ENCODE assay signal across 18 cellular contexts in genomic region chr2:129117427-129117826, GRCh38.
"Had no signal": no experiment of that assay in that cellular context is flagged by ENCODE, and none has a peak within 500 bp of the region (broad histone marks: within the 10 kb centered on the region; RNA-seq: fewer than 3 reads in every experiment).

No MANE protein-coding gene starts in this region.

- DNase-seq: activated B cell treated with CpG ODN at 0.5 μM for 24 hours; activated CD4-positive, alpha-beta memory T cell treated with anti-CD3 and anti-CD28 coated beads, Interleukin-2, amount 10 ng/mL, durations not matched to agents 7 days and 5 days; activated CD4-positive, alpha-beta T cell treated with anti-CD3 and anti-CD28 coated beads for 4 hours; activated CD8-positive, alpha-beta memory T cell treated with anti-CD3 and anti-CD28 coated beads, Interleukin-2, amount 10 ng/mL, durations not matched to agents 7 days and 5 days; activated naive CD4-positive, alpha-beta T cell; activated naive CD8-positive, alpha-beta T cell treated with anti-CD3 and anti-CD28 coated beads for 36 hours; amniotic stem cell; dorsolateral prefrontal cortex; endodermal cell; foreskin keratinocyte; left ventricle myocardium superior; naive thymus-derived CD4-positive, alpha-beta T cell; ovary; stimulated activated naive CD8-positive, alpha-beta T cell treated with anti-CD3 and anti-CD28 coated beads, Interleukin-15, Interleukin-2, amounts not matched to agents 100 U/mL and 50 U/mL, for 24 hours; T-cell had no signal

- H3K4me1 ChIP-seq: foreskin keratinocyte had no signal

- H3K27me3 ChIP-seq: dorsolateral prefrontal cortex, foreskin keratinocyte, ovary had no signal

- H3K27ac ChIP-seq: dorsolateral prefrontal cortex, epithelial cell of prostate, foreskin keratinocyte, ovary had no signal

- H3K9me3 ChIP-seq: ovary had no signal

- ATAC-seq: activated CD8-positive, alpha-beta memory T cell treated with anti-CD3 and anti-CD28 coated beads, Interleukin-2, amount 10 ng/mL, durations not matched to agents 7 days and 5 days; activated T-helper 17 cell treated with anti-CD3 and anti-CD28 coated beads, Interleukin-2, amount 50 U/mL, for 72 hours; foreskin keratinocyte; left ventricle myocardium superior; naive thymus-derived CD4-positive, alpha-beta T cell; SK-N-SH treated with all-trans-retinoic acid at 6 μM for 48 hours; stimulated activated naive CD8-positive, alpha-beta T cell treated with anti-CD3 and anti-CD28 coated beads, Interleukin-15, Interleukin-2, amounts not matched to agents 100 U/mL and 50 U/mL, for 24 hours; T-cell had no signal

- H3K4me3 ChIP-seq: dorsolateral prefrontal cortex, ovary had no signal

- H3K36me3 ChIP-seq: ovary had no signal
